Comparison of ENCODE assay signal across 8 cellular contexts in the genomic region with DNA sequence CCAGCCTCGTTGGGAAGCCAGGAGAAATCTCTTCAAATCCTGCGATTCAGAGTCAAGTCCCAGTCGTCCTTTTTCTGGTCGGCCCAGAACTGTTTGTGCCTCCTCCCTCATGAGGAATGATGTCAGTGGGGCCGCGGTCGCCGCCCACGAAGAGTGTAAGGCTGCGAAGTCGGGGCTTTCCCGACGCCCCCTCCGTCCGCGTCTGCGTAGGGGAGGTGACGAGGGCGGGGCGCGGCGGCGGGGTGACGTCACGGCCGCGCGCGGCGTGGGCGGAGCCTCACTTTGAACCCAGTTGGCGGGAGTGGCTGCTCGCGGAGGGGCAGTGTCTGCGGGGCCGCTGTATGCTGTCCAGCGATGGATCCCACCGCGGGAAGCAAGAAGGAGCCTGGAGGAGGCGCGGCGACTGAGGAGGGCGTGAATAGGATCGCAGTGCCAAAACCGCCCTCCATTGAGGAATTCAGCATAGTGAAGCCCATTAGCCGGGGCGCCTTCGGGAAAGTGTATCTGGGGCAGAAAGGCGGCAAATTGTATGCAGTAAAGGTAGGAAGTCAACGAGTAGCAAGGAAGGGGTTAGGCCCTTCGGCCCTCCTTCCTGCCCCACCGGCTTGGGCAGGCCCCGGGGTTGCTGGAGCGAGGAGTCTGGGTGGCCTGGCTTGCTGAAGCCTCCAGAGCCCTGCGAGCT. TPM values are rescaled to one million over a fixed set of nuclear protein-coding genes. Genes with fewer than 3 reads are reported as not detected.
DNase-seq lines count a peak whose midpoint lies in the region; ATAC-seq and TF ChIP-seq lines count a peak whose summit lies in the region.

A gene (plus strand): TSS at position 280 of the 682 bp plus-strand sequence. CDS start 75 bp downstream, at position 355.

- H3K4me3 Mint-ChIP-seq in activated CD4-positive, alpha-beta T cell treated with anti-CD3 and anti-CD28 coated beads, Interleukin-2, amount 10 ng/mL, durations not matched to agents 24 days and 14 days = peak within 1 kb of the TSS; percentile 92

- peak within 1 kb of the TSS; percentile 81 for H3K4me3 ChIP-seq in colonic mucosa

- intact Hi-C loops in activated CD4-positive, alpha-beta T cell treated with anti-CD3 and anti-CD28 coated beads, Interleukin-2, amount 10 ng/mL, durations not matched to agents 24 days and 14 days (cut with micrococcal nuclease) = loop anchor here (1.0 to 10.0 kb wide), 8 partner anchors 54 to 1180 kb away; a partner anchor contains a TSS
- intact Hi-C loops in colonic mucosa (cut with DNase I) = no loop called here

- DNase-seq in Ammon's horn (ENCODE audit: low spot score) (peak; percentile 95), NCI-H460 (ENCODE audit: extremely low read depth, low read depth) (peak; percentile 81), colonic mucosa (peak; percentile 90)
- peak; percentile 99 for DNase-seq in activated CD4-positive, alpha-beta T cell treated with anti-CD3 and anti-CD28 coated beads, Interleukin-2, amount 10 ng/mL, durations not matched to agents 24 days and 14 days
- peak; percentile 82 to 89 (median 86) for DNase-seq in stimulated activated CD4-positive, alpha-beta T cell treated with anti-CD3 and anti-CD28 coated beads, Interleukin-1b, Interleukin-23, amount 100 ng/mL, for 24 hours (ENCODE audit: low read depth in 4 of 4, low spot score in 1 of 4)

- peaks cover 2% of the 10 kb centered on the region for H3K4me1 ChIP-seq in colonic mucosa

- peak within 1 kb of the TSS; percentile 85 to 95 for H3K9ac ChIP-seq in colonic mucosa (ENCODE audit: low read depth in 2 of 2, low read length in 2 of 2)

- H3K9me3 Mint-ChIP-seq in activated CD4-positive, alpha-beta T cell treated with anti-CD3 and anti-CD28 coated beads, Interleukin-2, amount 10 ng/mL, durations not matched to agents 24 days and 14 days = no peaks in the 10 kb centered on the region

- no peaks in the 10 kb centered on the region for H3K27me3 ChIP-seq in colonic mucosa
- H3K27me3 ChIP-seq in layer of hippocampus (ENCODE audit: control insufficient read depth, insufficient read depth, low read length) = no peaks in the 10 kb centered on the region

- H3K27ac Mint-ChIP-seq in activated CD4-positive, alpha-beta T cell treated with anti-CD3 and anti-CD28 coated beads, Interleukin-2, amount 10 ng/mL, durations not matched to agents 24 days and 14 days = peak within 1 kb of the TSS; percentile 100

- peak within 1 kb of the TSS; percentile 100 for H3K27ac ChIP-seq in colonic mucosa
- peak within 1 kb of the TSS; percentile 95 for H3K27ac ChIP-seq in layer of hippocampus (ENCODE audit: low read depth, low read length)

- no peaks in the 10 kb centered on the region for H3K27me3 Mint-ChIP-seq in activated CD4-positive, alpha-beta T cell treated with anti-CD3 and anti-CD28 coated beads, Interleukin-2, amount 10 ng/mL, durations not matched to agents 24 days and 14 days

- H3K4me1 Mint-ChIP-seq in activated CD4-positive, alpha-beta T cell treated with anti-CD3 and anti-CD28 coated beads, Interleukin-2, amount 10 ng/mL, durations not matched to agents 24 days and 14 days = peaks cover 34% of the 10 kb centered on the region

- H3K9me3 ChIP-seq in colonic mucosa = no peaks in the 10 kb centered on the region

- ATAC-seq in GM19025 (IDR thresholded peaks at IDR 0.05; ENCODE audit: low read depth, unreplicated experiment) = peak; percentile 83
- ATAC-seq in HG03280 (IDR thresholded peaks at IDR 0.05; ENCODE audit: unreplicated experiment) = peak; percentile 77

- H3K36me3 ChIP-seq in colonic mucosa = no peaks in the 10 kb centered on the region

- TF ChIP-seq CTCF in colonic mucosa (IDR thresholded peaks at IDR 0.05) = no peak

- H3K36me3 Mint-ChIP-seq in activated CD4-positive, alpha-beta T cell treated with anti-CD3 and anti-CD28 coated beads, Interleukin-2, amount 10 ng/mL, durations not matched to agents 24 days and 14 days (ENCODE audit: low read depth) = peaks cover 48% of the 10 kb centered on the region

RNA-seq across cellular contexts. Expression of the gene that starts here (rescaled TPM):
- total RNA-seq in NCI-H460 (2014; rRNA removed; shearing (Covaris generic)) = 18.9 and 19.6 TPM in 2 replicates
- 17.0 and 23.8 TPM in 2 replicates for polyA plus RNA-seq in NCI-H460 (2014; cell fraction: nucleus; rRNA removed)
- 34.0 and 34.5 TPM in 2 replicates for total RNA-seq in activated CD4-positive, alpha-beta T cell treated with anti-CD3 and anti-CD28 coated beads, Interleukin-2, amount 10 ng/mL, durations not matched to agents 24 days and 14 days
- 1 to 10 TPM; 6.4 to 9.1 TPM for total RNA-seq in colonic mucosa

Comparison
In these comparisons a context has a peak if more than half of its experiments do, and no peak if none do; other contexts are left out.
1. Peak in every context shown above with its lines: DNase-seq, ATAC-seq, H3K4me3 ChIP-seq and H3K27ac ChIP-seq.